In the genomic region with DNA sequence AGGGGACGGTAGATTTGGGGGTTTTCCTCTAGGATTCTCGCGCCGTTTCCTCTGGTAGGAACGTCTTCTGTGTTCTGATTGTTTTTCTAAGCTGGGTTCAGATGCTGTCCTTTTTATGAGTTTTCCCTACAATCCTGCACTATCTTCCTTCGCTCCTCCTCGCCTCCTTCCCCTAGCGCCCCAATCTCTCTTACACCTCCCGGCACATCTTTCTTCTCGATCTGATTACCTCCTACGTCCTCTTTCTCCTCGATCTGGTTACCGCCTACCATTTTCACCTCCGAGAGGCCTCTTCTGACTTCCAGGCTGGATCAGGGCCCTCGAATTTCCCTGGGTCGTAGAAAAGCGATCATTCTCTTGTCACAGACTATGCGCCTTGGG, we compare ENCODE assay signal across 8 cellular contexts. TPM values are rescaled to one million over a fixed set of nuclear protein-coding genes. Genes with fewer than 3 reads are reported as not detected.
DNase-seq lines count a peak whose midpoint lies in the region; FAIRE-seq and TF ChIP-seq lines count a peak whose summit lies in the region.

No MANE protein-coding gene starts in this region.

- peaks cover 50 to 73% (median 52%) of the 10 kb centered on the region in 3 donors for H3K4me1 Mint-ChIP-seq in CD8-positive, alpha-beta memory T cell
- peaks cover 27% of the 10 kb centered on the region for H3K4me1 Mint-ChIP-seq in progenitor cell of endocrine pancreas (ENCODE audit: low read depth)

- peak overlapping the region; percentile 93 for H3K27ac ChIP-seq in CD8-positive, alpha-beta memory T cell (ENCODE audit: low read depth, low read length)
- H3K27ac ChIP-seq in SK-N-SH (ENCODE audit: low read depth in 2 of 2, low read length in 1 of 2) (peak overlapping the region; percentile 98 to 99), esophagus muscularis mucosa (replicated peaks in 1 of 4) (peak overlapping the region; percentile 95 to 98 (median 95))

- peaks cover 31% of the 10 kb centered on the region for H3K36me3 ChIP-seq in CD8-positive, alpha-beta memory T cell (ENCODE audit: insufficient read depth, low read length)
- H3K36me3 ChIP-seq in HAP-1 (replicated peaks) (peaks cover 40% of the 10 kb centered on the region), SK-N-SH (replicated peaks in 1 of 2; ENCODE audit: control insufficient read depth in 1 of 2, insufficient read depth in 2 of 2, low read length in 1 of 2) (peaks cover 38 to 49% of the 10 kb centered on the region in 2 experiments), esophagus muscularis mucosa (peaks cover 32 to 52% (median 50%) of the 10 kb centered on the region in 4 donors)

- in situ Hi-C loops in HAP-1 (cut with MboI; ENCODE audit: low sequenced_read_pairs), result no loop called here

- H3K9ac ChIP-seq in SK-N-SH, result peak overlapping the region; percentile 96

- no peak for TF ChIP-seq POLR2A in esophagus muscularis mucosa (IDR thresholded peaks at IDR 0.05; ENCODE audit: low read depth)

- CTCF ChIA-PET in CD8-positive, alpha-beta memory T cell (lab: Charles Lee), result interaction anchor here (0.6 to 1.9 kb wide), 19 partner anchors 11 to 96 kb away, joined by 3 to 9 read pairs (median 4); partner anchors contain the start of gene ZKSCAN5
- CTCF ChIA-PET in SK-N-SH (lab: Yijun Ruan, JAX), result interaction anchor here (0.7 to 3.5 kb wide), 5 partner anchors 9 to 369 kb away, joined by 3 to 16 read pairs (median 4); no protein-coding TSS in a partner anchor

- DNase-seq in CD8-positive, alpha-beta memory T cell, result no peak
- DNase-seq in HAP-1 (ENCODE audit: low spot score in 2 of 2), result no peak
- DNase-seq in SK-N-SH, result no peak
- DNase-seq in esophagus muscularis mucosa (ENCODE audit: extremely low spot score), result no peak
- no peak for DNase-seq in progenitor cell of endocrine pancreas (ENCODE audit: low spot score, unreplicated experiment)
- no peak for DNase-seq in D721Med (ENCODE audit: insufficient read length, low spot score)
- DNase-seq in hippocampal formation (lab: John Stamatoyannopoulos, UW), result no peak
- no peak for DNase-seq in stimulated activated CD4-positive, alpha-beta T cell treated with anti-CD3 and anti-CD28 coated beads, Interleukin-4, amount 100 ng/mL, for 1 hour

- POLR2A ChIA-PET in CD8-positive, alpha-beta memory T cell (lab: Charles Lee), result interaction anchor here (0.6 to 5.4 kb wide), 19 partner anchors 10 to 1019 kb away, joined by 3 to 45 read pairs (median 6); partner anchors contain the start of genes ARPC1B, ATP5MF, CPSF4 and PTCD1
- POLR2A ChIA-PET in SK-N-SH (lab: Yijun Ruan, JAX), result interaction anchor here (1.0 to 5.2 kb wide), 11 partner anchors 11 to 1019 kb away, joined by 3 to 102 read pairs (median 6); partner anchors contain the start of genes ARPC1A, CPSF4, PTCD1 and ZCWPW1

- H3K27ac Mint-ChIP-seq in CD8-positive, alpha-beta memory T cell, result peak overlapping the region; percentile 91 to 100 (median 98)
- H3K27ac Mint-ChIP-seq in progenitor cell of endocrine pancreas, result peak overlapping the region; percentile 100

- peaks cover 46% of the 10 kb centered on the region for H4K20me1 ChIP-seq in SK-N-SH (ENCODE audit: insufficient read depth)

- TF ChIP-seq CTCF in SK-N-SH (IDR thresholded peaks at IDR 0.05) (no peak), esophagus muscularis mucosa (IDR thresholded peaks at IDR 0.05) (no peak), progenitor cell of endocrine pancreas (IDR thresholded peaks at IDR 0.05; ENCODE audit: unreplicated experiment) (no peak), D721Med (IDR thresholded peaks at IDR 0.05; ENCODE audit: insufficient read depth, missing control alignments) (no peak)

- intact Hi-C loops in esophagus muscularis mucosa (cut with DNase I), result loop anchor here (5.0 kb wide), 1 partner anchor 42 kb away; no protein-coding TSS in a partner anchor

- no peaks in the 10 kb centered on the region for H3K27me3 Mint-ChIP-seq in CD8-positive, alpha-beta memory T cell
- no peaks in the 10 kb centered on the region for H3K27me3 Mint-ChIP-seq in progenitor cell of endocrine pancreas

- FAIRE-seq in D721Med (lab: Jason Lieb, UNC), result no peak

- TF ChIP-seq EP300 in SK-N-SH (IDR thresholded peaks at IDR 0.05; ENCODE audit: borderline replicate concordance in 1 of 2, low read depth in 1 of 2, low read length in 1 of 2), result no peak
- no peak for TF ChIP-seq EP300 in esophagus muscularis mucosa (IDR thresholded peaks at IDR 0.05)

- H3K9me2 ChIP-seq in SK-N-SH, result no peaks in the 10 kb centered on the region

- TF ChIP-seq RAD21 in SK-N-SH (IDR thresholded peaks at IDR 0.05; ENCODE audit: low read length), result no peak

- H3K4me1 ChIP-seq in CD8-positive, alpha-beta memory T cell (ENCODE audit: insufficient read depth, low read length), result peaks cover 40% of the 10 kb centered on the region
- H3K4me1 ChIP-seq in HAP-1, result peaks cover 12% of the 10 kb centered on the region
- H3K4me1 ChIP-seq in SK-N-SH (ENCODE audit: control insufficient read depth in 1 of 2, insufficient read depth in 2 of 2, low read depth in 1 of 2, low read length in 1 of 2), result peaks cover 15 to 27% of the 10 kb centered on the region in 2 experiments
- H3K4me1 ChIP-seq in esophagus muscularis mucosa, result peaks cover 46 to 58% (median 53%) of the 10 kb centered on the region in 4 donors

- peak overlapping the region; percentile 69 for H2AFZ ChIP-seq in SK-N-SH (ENCODE audit: low read depth)

- H3K9me3 ChIP-seq in CD8-positive, alpha-beta memory T cell (ENCODE audit: low read length), result no peaks in the 10 kb centered on the region
- H3K9me3 ChIP-seq in HAP-1 (no peaks in the 10 kb centered on the region), SK-N-SH (no peaks in the 10 kb centered on the region), esophagus muscularis mucosa (no peaks in the 10 kb centered on the region)

- H3F3A ChIP-seq in SK-N-SH (replicated peaks; ENCODE audit: insufficient read depth), result peaks cover 15% of the 10 kb centered on the region

- peaks cover 98% of the 10 kb centered on the region for H3K79me2 ChIP-seq in SK-N-SH (ENCODE audit: insufficient read depth)

- under 1% methylated on average over 18 of the region's 18 CpGs for WGBS in SK-N-SH (ENCODE audit: low lambda C conversion rate)
- WGBS in esophagus muscularis mucosa, result under 1% methylated on average over 18 of the region's 18 CpGs

- no peaks in the 10 kb centered on the region for H3K9me3 Mint-ChIP-seq in CD8-positive, alpha-beta memory T cell
- H3K9me3 Mint-ChIP-seq in progenitor cell of endocrine pancreas (ENCODE audit: low read depth), result no peaks in the 10 kb centered on the region

- H3K36me3 Mint-ChIP-seq in CD8-positive, alpha-beta memory T cell, result peaks cover 5 to 63% (median 8%) of the 10 kb centered on the region in 3 donors
- H3K36me3 Mint-ChIP-seq in progenitor cell of endocrine pancreas (ENCODE audit: insufficient read depth), result peaks cover 15% of the 10 kb centered on the region

- H3K4me2 ChIP-seq in SK-N-SH, result peak overlapping the region; percentile 91

- no peaks in the 10 kb centered on the region for H3K27me3 ChIP-seq in CD8-positive, alpha-beta memory T cell (ENCODE audit: insufficient read depth, low read length, poor library complexity, severe bottlenecking)
- H3K27me3 ChIP-seq in HAP-1 (ENCODE audit: low read depth), result no peaks in the 10 kb centered on the region
- H3K27me3 ChIP-seq in SK-N-SH (ENCODE audit: insufficient read depth), result no peaks in the 10 kb centered on the region
- no peaks in the 10 kb centered on the region for H3K27me3 ChIP-seq in esophagus muscularis mucosa

- peak overlapping the region; percentile 80 for H3K4me3 ChIP-seq in CD8-positive, alpha-beta memory T cell (ENCODE audit: low read length)
- H3K4me3 ChIP-seq in HAP-1 (peak overlapping the region; percentile 97), SK-N-SH (ENCODE audit: low read depth in 2 of 2, low read length in 1 of 2) (peak overlapping the region; percentile 85 to 97), esophagus muscularis mucosa (peak overlapping the region; percentile 93 to 100 (median 97))

- H3K4me3 Mint-ChIP-seq in CD8-positive, alpha-beta memory T cell, result peak overlapping the region; percentile 89 to 99 (median 95)
- peak overlapping the region; percentile 93 for H3K4me3 Mint-ChIP-seq in progenitor cell of endocrine pancreas (ENCODE audit: low read depth)

RNA-seq across cellular contexts. Expression of gene BUD31, which starts 0.4 kb away (rescaled TPM):
- 100 to 1,000 TPM; 185 to 188 TPM for total RNA-seq in CD8-positive, alpha-beta memory T cell
- polyA plus RNA-seq in CD8-positive, alpha-beta memory T cell, result 176 TPM
- polyA plus RNA-seq in SK-N-SH (2012; rRNA removed), result 124 and 162 TPM in 2 replicates
- polyA plus RNA-seq in SK-N-SH (2012; cell fraction: cytosol; rRNA removed), result 146 and 187 TPM in 2 replicates
- polyA plus RNA-seq in SK-N-SH (2012; cell fraction: nucleus; rRNA removed), result 85.4 and 105 TPM in 2 replicates
- total RNA-seq in esophagus muscularis mucosa (10 to 100 TPM; 61.8 to 82.0 (median 66.2) TPM), progenitor cell of endocrine pancreas (97.2 and 102 TPM in 2 replicates)

RNA-seq across cellular contexts. Expression of gene PDAP1, which starts 0.8 kb away (rescaled TPM):
- total RNA-seq in CD8-positive, alpha-beta memory T cell, result 100 to 1,000 TPM; 198 to 210 TPM
- 32.8 TPM for polyA plus RNA-seq in CD8-positive, alpha-beta memory T cell
- 296 and 389 TPM in 2 replicates for polyA plus RNA-seq in SK-N-SH (2012; rRNA removed)
- polyA plus RNA-seq in SK-N-SH (2012; cell fraction: cytosol; rRNA removed), result 589 and 668 TPM in 2 replicates
- 105 and 146 TPM in 2 replicates for polyA plus RNA-seq in SK-N-SH (2012; cell fraction: nucleus; rRNA removed)
- total RNA-seq in esophagus muscularis mucosa, result 100 to 1,000 TPM in 2 of 4 donors, 10 to 100 TPM in 2; 85.9 to 116 (median 99.9) TPM
- 128 TPM in 2 replicates for total RNA-seq in progenitor cell of endocrine pancreas

RNA-seq across cellular contexts. Expression of gene PTCD1, which starts 29.4 kb away (rescaled TPM):
- 10 to 100 TPM in 1 of 2 experiments, 1 to 10 TPM in 1; 8.4 to 11.4 TPM for total RNA-seq in CD8-positive, alpha-beta memory T cell
- polyA plus RNA-seq in CD8-positive, alpha-beta memory T cell, result 4.5 TPM
- polyA plus RNA-seq in SK-N-SH (2012; rRNA removed), result 7.4 and 8.2 TPM in 2 replicates
- polyA plus RNA-seq in SK-N-SH (2012; cell fraction: cytosol; rRNA removed), result 2.7 and 3.3 TPM in 2 replicates
- polyA plus RNA-seq in SK-N-SH (2012; cell fraction: nucleus; rRNA removed), result 16.1 and 16.8 TPM in 2 replicates
- 10 to 100 TPM in 1 of 4 donors, 1 to 10 TPM in 3; 5.3 to 10.2 (median 7.6) TPM for total RNA-seq in esophagus muscularis mucosa
- 12.0 and 16.8 TPM in 2 replicates for total RNA-seq in progenitor cell of endocrine pancreas

RNA-seq across cellular contexts. Expression of gene CPSF4, which starts 29.6 kb away (rescaled TPM):
- 10 to 100 TPM; 58.7 to 66.6 TPM for total RNA-seq in CD8-positive, alpha-beta memory T cell
- 22.7 TPM for polyA plus RNA-seq in CD8-positive, alpha-beta memory T cell
- polyA plus RNA-seq in SK-N-SH (2012; rRNA removed), result 101 and 107 TPM in 2 replicates
- 41.3 and 58.6 TPM in 2 replicates for polyA plus RNA-seq in SK-N-SH (2012; cell fraction: cytosol; rRNA removed)
- polyA plus RNA-seq in SK-N-SH (2012; cell fraction: nucleus; rRNA removed), result 300 and 397 TPM in 2 replicates
- total RNA-seq in esophagus muscularis mucosa, result 10 to 100 TPM; 19.1 to 25.3 (median 20.8) TPM
- 77.4 and 86.9 TPM in 2 replicates for total RNA-seq in progenitor cell of endocrine pancreas

RNA-seq across cellular contexts. Expression of gene ARPC1B, which starts 34.7 kb away (rescaled TPM):
- total RNA-seq in CD8-positive, alpha-beta memory T cell, result 100 to 1,000 TPM; 238 to 258 TPM
- 821 TPM for polyA plus RNA-seq in CD8-positive, alpha-beta memory T cell
- 549 and 836 TPM in 2 replicates for polyA plus RNA-seq in SK-N-SH (2012; rRNA removed)
- 499 and 604 TPM in 2 replicates for polyA plus RNA-seq in SK-N-SH (2012; cell fraction: cytosol; rRNA removed)
- 368 and 467 TPM in 2 replicates for polyA plus RNA-seq in SK-N-SH (2012; cell fraction: nucleus; rRNA removed)
- total RNA-seq in esophagus muscularis mucosa (100 to 1,000 TPM; 101 to 153 (median 134) TPM), progenitor cell of endocrine pancreas (27.5 and 28.2 TPM in 2 replicates)
